ENCODE assay signal across 1 cellular context in genomic region chr5:116566251-116566650, GRCh38.
TF ChIP-seq lines count a peak whose summit lies in the region.

No MANE protein-coding gene starts in this region.

TF ChIP-seq in GM12878, 131 proteins besides CTCF, POLR2A, EP300 and RAD21 (continued from another document):
- TF ChIP-seq, protein P1, sequence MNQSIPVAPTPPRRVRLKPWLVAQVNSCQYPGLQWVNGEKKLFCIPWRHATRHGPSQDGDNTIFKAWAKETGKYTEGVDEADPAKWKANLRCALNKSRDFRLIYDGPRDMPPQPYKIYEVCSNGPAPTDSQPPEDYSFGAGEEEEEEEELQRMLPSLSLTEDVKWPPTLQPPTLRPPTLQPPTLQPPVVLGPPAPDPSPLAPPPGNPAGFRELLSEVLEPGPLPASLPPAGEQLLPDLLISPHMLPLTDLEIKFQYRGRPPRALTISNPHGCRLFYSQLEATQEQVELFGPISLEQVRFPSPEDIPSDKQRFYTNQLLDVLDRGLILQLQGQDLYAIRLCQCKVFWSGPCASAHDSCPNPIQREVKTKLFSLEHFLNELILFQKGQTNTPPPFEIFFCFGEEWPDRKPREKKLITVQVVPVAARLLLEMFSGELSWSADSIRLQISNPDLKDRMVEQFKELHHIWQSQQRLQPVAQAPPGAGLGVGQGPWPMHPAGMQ (IDR thresholded peaks at IDR 0.05; ENCODE audit: borderline replicate concordance): no peak
- peak; percentile 34; the same call in 1 of the 2 replicates for TF ChIP-seq RELB (IDR thresholded peaks at IDR 0.05; ENCODE audit: low read depth)
- peak; percentile 53 for TF ChIP-seq IKZF1 (conservative IDR thresholded peaks at IDR 0.05)
- TF ChIP-seq PAX8 (IDR thresholded peaks at IDR 0.05): no peak
- TF ChIP-seq NR2C2 (IDR thresholded peaks at IDR 0.05; ENCODE audit: borderline replicate concordance, control insufficient read depth, insufficient read length, low read depth): no peak
- no peak for TF ChIP-seq STAT3 (IDR thresholded peaks at IDR 0.05; ENCODE audit: low read depth, low read length)
- TF ChIP-seq SIX5 (IDR thresholded peaks at IDR 0.05; ENCODE audit: low read depth, low read length, severe bottlenecking): no peak
- no peak for TF ChIP-seq NFYA (IDR thresholded peaks at IDR 0.05; ENCODE audit: borderline replicate concordance, low read depth, low read length)
- no peak for TF ChIP-seq SMARCA5 (IDR thresholded peaks at IDR 0.05)
- peak; percentile 51; the same call in 1 of the 2 replicates for TF ChIP-seq DPF2 (IDR thresholded peaks at IDR 0.05)
- peak; percentile 83 for TF ChIP-seq SPI1 (IDR thresholded peaks at IDR 0.05; ENCODE audit: borderline replicate concordance, insufficient read depth, low read depth, low read length)
- TF ChIP-seq, protein P2, sequence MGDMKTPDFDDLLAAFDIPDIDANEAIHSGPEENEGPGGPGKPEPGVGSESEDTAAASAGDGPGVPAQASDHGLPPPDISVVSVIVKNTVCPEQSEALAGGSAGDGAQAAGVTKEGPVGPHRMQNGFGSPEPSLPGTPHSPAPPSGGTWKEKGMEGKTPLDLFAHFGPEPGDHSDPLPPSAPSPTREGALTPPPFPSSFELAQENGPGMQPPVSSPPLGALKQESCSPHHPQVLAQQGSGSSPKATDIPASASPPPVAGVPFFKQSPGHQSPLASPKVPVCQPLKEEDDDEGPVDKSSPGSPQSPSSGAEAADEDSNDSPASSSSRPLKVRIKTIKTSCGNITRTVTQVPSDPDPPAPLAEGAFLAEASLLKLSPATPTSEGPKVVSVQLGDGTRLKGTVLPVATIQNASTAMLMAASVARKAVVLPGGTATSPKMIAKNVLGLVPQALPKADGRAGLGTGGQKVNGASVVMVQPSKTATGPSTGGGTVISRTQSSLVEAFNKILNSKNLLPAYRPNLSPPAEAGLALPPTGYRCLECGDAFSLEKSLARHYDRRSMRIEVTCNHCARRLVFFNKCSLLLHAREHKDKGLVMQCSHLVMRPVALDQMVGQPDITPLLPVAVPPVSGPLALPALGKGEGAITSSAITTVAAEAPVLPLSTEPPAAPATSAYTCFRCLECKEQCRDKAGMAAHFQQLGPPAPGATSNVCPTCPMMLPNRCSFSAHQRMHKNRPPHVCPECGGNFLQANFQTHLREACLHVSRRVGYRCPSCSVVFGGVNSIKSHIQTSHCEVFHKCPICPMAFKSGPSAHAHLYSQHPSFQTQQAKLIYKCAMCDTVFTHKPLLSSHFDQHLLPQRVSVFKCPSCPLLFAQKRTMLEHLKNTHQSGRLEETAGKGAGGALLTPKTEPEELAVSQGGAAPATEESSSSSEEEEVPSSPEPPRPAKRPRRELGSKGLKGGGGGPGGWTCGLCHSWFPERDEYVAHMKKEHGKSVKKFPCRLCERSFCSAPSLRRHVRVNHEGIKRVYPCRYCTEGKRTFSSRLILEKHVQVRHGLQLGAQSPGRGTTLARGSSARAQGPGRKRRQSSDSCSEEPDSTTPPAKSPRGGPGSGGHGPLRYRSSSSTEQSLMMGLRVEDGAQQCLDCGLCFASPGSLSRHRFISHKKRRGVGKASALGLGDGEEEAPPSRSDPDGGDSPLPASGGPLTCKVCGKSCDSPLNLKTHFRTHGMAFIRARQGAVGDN (IDR thresholded peaks at IDR 0.05): 0 out of 2 replicates have a peak, but pooled peaks have one; percentile 24
- peak in 1 of 2 experiments; percentile 53; a peak in 2 of 4 replicates for TF ChIP-seq IKZF2 (IDR thresholded peaks at IDR 0.05)
- no peak for TF ChIP-seq WRNIP1 (IDR thresholded peaks at IDR 0.05; ENCODE audit: borderline replicate concordance, low read depth, low read length)
- TF ChIP-seq RELA (IDR thresholded peaks at IDR 0.05; ENCODE audit: borderline replicate concordance, partially characterized antibody): no peak
- TF ChIP-seq MTA2 (IDR thresholded peaks at IDR 0.05; ENCODE audit: low read depth): peak; percentile 60; the same call in 1 of the 2 replicates
- TF ChIP-seq SMAD5 (IDR thresholded peaks at IDR 0.05; ENCODE audit: low read depth): no peak
- TF ChIP-seq ZSCAN29 (IDR thresholded peaks at IDR 0.05): no peak
